ENCODE assay signal across 26 cellular contexts in genomic region chr14:102430212-102430908, GRCh38.
DNase-seq lines count a peak whose midpoint lies in the region; ATAC-seq, FAIRE-seq and TF ChIP-seq lines count a peak whose summit lies in the region.
"Had no signal": no experiment of that assay in that cellular context is flagged by ENCODE, and none has a peak within 500 bp of the region (broad histone marks: within the 10 kb centered on the region; RNA-seq: fewer than 3 reads in every experiment).

No MANE protein-coding gene starts in this region.

- H4K20me1 ChIP-seq in IMR-90 (ENCODE audit: insufficient read depth, low read length), result no peaks in the 10 kb centered on the region; the same call in 1 of the 2 replicates

- H3K4me3 ChIP-seq in IMR-90 (ENCODE audit: insufficient read depth, low read depth, low read length), result no peak overlapping the region
- H3K4me3 ChIP-seq in bronchial epithelial cell (ENCODE audit: low read depth, low read length), result no peak overlapping the region
- H3K4me3 ChIP-seq: SK-N-MC had no signal

- no peak for TF ChIP-seq POLR2A in GM12891 (IDR thresholded peaks at IDR 0.05; ENCODE audit: low read depth, low read length)
- no peak for TF ChIP-seq POLR2A in IMR-90 (IDR thresholded peaks at IDR 0.05; ENCODE audit: low read depth, low read length)

- no TSS peak for BruUV-seq in IMR-90 (replicated peaks; lab: Mats Ljungman, UMichigan)

- no peak overlapping the region for H4K91ac ChIP-seq in IMR-90 (ENCODE audit: insufficient read depth, low read depth, low read length)

- no peak overlapping the region for H2BK20ac ChIP-seq in IMR-90 (ENCODE audit: low read depth, low read length)

- no peak overlapping the region for H2BK5ac ChIP-seq in IMR-90 (ENCODE audit: low read depth, low read length, poor library complexity, severe bottlenecking)

- no peak overlapping the region for H3K4ac ChIP-seq in IMR-90 (ENCODE audit: low read depth, low read length)

- peaks cover 0 to 7% of the 10 kb centered on the region in 2 experiments; a peak in 1 of 4 replicates for H3K79me1 ChIP-seq in IMR-90 (ENCODE audit: low read depth in 1 of 2, low read length in 2 of 2)

- H3K27ac Mint-ChIP-seq in nephron progenitor cell, result peak overlapping the region; percentile 83
- H3K27ac Mint-ChIP-seq in stimulated activated naive B cell treated with anti-CD40 and anti-IgM and Interleukin-4, amounts not matched to agents 10 μg/mL and 1 μg/mL and 100 μg/mL, for 72 hours, result no peak overlapping the region
- H3K27ac Mint-ChIP-seq: HFFc6, IgD-negative memory B cell had no signal

- H3K4me3 Mint-ChIP-seq in nephron progenitor cell, result no peak overlapping the region
- no peak overlapping the region for H3K4me3 Mint-ChIP-seq in stimulated activated naive B cell treated with anti-CD40 and anti-IgM and Interleukin-4, amounts not matched to agents 10 μg/mL and 1 μg/mL and 100 μg/mL, for 72 hours
- H3K4me3 Mint-ChIP-seq: CD8-positive, alpha-beta memory T cell; HFFc6; IgD-negative memory B cell had no signal

- DNase-seq in GM12891 (ENCODE audit: insufficient read length, low spot score) (no peak), IMR-90 (no peak), bronchial epithelial cell (ENCODE audit: low read depth) (no peak), nephron progenitor cell (peak; percentile 27), NCI-H1436 treated with DMSO at 0.1 percent for 48 hours (lab: John Stamatoyannopoulos, UW) (no peak)
- no peak for DNase-seq in stimulated activated naive B cell treated with anti-CD40 and anti-IgM and Interleukin-4, amounts not matched to agents 10 μg/mL and 1 μg/mL and 100 μg/mL, for 72 hours
- DNase-seq: AML-193; C1 segment of cervical spinal cord; CD8-positive, alpha-beta memory T cell; DMS53; GDM1; HFFc6; MV-4-11; NCI-H1105 treated with DMSO at 0.1 percent for 48 hours; NCI-H1694; NCI-H2081; NCI-H446 treated with DMSO at 0.1 percent for 48 hours; NCI-H526 treated with DMSO at 0.1 percent for 48 hours; RPMI8226; SHP77 treated with DMSO at 0.1 percent for 48 hours had no signal

- H2AFZ ChIP-seq in IMR-90 (replicated peaks; ENCODE audit: low read length, poor library complexity), result no peak overlapping the region

- whole genome bisulfite sequencing in IMR-90 (ENCODE audit: extremely low coverage in 2 of 2, insufficient read length in 1 of 2), 2 experiments, result 96% methylated on average over 3 of the region's 8 CpGs; no CpG with 5 or more reads in 1 of the 2 experiments

- TF ChIP-seq CTCF in IMR-90 (conservative IDR thresholded peaks at IDR 0.05; ENCODE audit: low read depth, low read length) (no peak), bronchial epithelial cell (IDR thresholded peaks at IDR 0.05; ENCODE audit: insufficient read depth, low read length, severe bottlenecking) (no peak), nephron progenitor cell (IDR thresholded peaks at IDR 0.05) (no peak)

- ATAC-seq in IMR-90 (ENCODE audit: low read depth) (peak; percentile 29; the same call in 1 of the 2 replicates), GM18511 (IDR thresholded peaks at IDR 0.05; ENCODE audit: unreplicated experiment) (no peak), HG02970 (IDR thresholded peaks at IDR 0.05; ENCODE audit: low FRiP score, unreplicated experiment) (no peak)
- ATAC-seq in stimulated activated naive B cell treated with anti-CD40 and anti-IgM and Interleukin-4, amounts not matched to agents 10 μg/mL and 1 μg/mL and 100 μg/mL, for 72 hours (replicated peaks), result no peak

- no peaks in the 10 kb centered on the region for H3K9me3 Mint-ChIP-seq in nephron progenitor cell
- H3K9me3 Mint-ChIP-seq in stimulated activated naive B cell treated with anti-CD40 and anti-IgM and Interleukin-4, amounts not matched to agents 10 μg/mL and 1 μg/mL and 100 μg/mL, for 72 hours, result no peaks in the 10 kb centered on the region
- H3K9me3 Mint-ChIP-seq: CD8-positive, alpha-beta memory T cell; HFFc6; IgD-negative memory B cell had no signal

- H2BK120ac ChIP-seq in IMR-90 (ENCODE audit: low read depth, low read length), result no peak overlapping the region

- H3K36me3 ChIP-seq in IMR-90 (ENCODE audit: control insufficient read depth, insufficient read depth, low read length) (peaks cover 16% of the 10 kb centered on the region), bronchial epithelial cell (ENCODE audit: control insufficient read depth, insufficient read depth, low read length) (peaks cover 2% of the 10 kb centered on the region)

- H3K36me3 Mint-ChIP-seq in nephron progenitor cell (ENCODE audit: low read depth), result peaks cover 30% of the 10 kb centered on the region
- H3K36me3 Mint-ChIP-seq in stimulated activated naive B cell treated with anti-CD40 and anti-IgM and Interleukin-4, amounts not matched to agents 10 μg/mL and 1 μg/mL and 100 μg/mL, for 72 hours, result peaks cover 13 to 33% of the 10 kb centered on the region in 2 donors

- CTCF ChIA-PET in IMR-90 (lab: Yijun Ruan, JAX), result interaction anchor here (1.0 kb wide), 2 partner anchors 8 to 94 kb away, joined by 4 read pairs; no protein-coding TSS in a partner anchor

- no peak overlapping the region for H3K56ac ChIP-seq in IMR-90 (ENCODE audit: extremely low read depth, insufficient read depth, low read length)

- H3K23ac ChIP-seq in IMR-90 (ENCODE audit: low read depth, low read length), result no peak overlapping the region

- no peaks in the 10 kb centered on the region for H3K27me3 ChIP-seq in IMR-90 (ENCODE audit: control insufficient read depth, insufficient read depth, low read length)
- H3K27me3 ChIP-seq in bronchial epithelial cell (ENCODE audit: control insufficient read depth, insufficient read depth, low read length), result no peaks in the 10 kb centered on the region

- FAIRE-seq in GM12891 (lab: Jason Lieb, UNC) (peak; percentile 23), bronchial epithelial cell (lab: Jason Lieb, UNC) (peak; percentile 36)
- FAIRE-seq: H54 had no signal

- intact Hi-C loops in IMR-90 (cut with micrococcal nuclease), result loop anchor here (10.0 kb wide), 1 partner anchor 264 kb away; no protein-coding TSS in a partner anchor

- no peaks in the 10 kb centered on the region for H3K9me3 ChIP-seq in IMR-90 (ENCODE audit: control insufficient read depth, insufficient read depth, low read length)

- no peaks in the 10 kb centered on the region for H3K27me3 Mint-ChIP-seq in nephron progenitor cell (ENCODE audit: low read depth, poor library complexity)
- H3K27me3 Mint-ChIP-seq in stimulated activated naive B cell treated with anti-CD40 and anti-IgM and Interleukin-4, amounts not matched to agents 10 μg/mL and 1 μg/mL and 100 μg/mL, for 72 hours, result no peaks in the 10 kb centered on the region
- H3K27me3 Mint-ChIP-seq: CD8-positive, alpha-beta memory T cell; IgD-negative memory B cell had no signal

- H3K9me1 ChIP-seq in IMR-90 (ENCODE audit: insufficient read depth, low read length), result peaks cover 7% of the 10 kb centered on the region; the same call in 1 of the 2 replicates

- H3K9ac ChIP-seq in IMR-90 (ENCODE audit: low read depth, low read length), result no peak overlapping the region

- no peak overlapping the region for H4K5ac ChIP-seq in IMR-90 (ENCODE audit: low read depth, low read length)

- H3K14ac ChIP-seq in IMR-90 (replicated peaks; ENCODE audit: low read depth, low read length), result no peak overlapping the region

- H2BK15ac ChIP-seq in IMR-90 (ENCODE audit: low read depth, low read length), result no peak overlapping the region

- no peak overlapping the region for H3K18ac ChIP-seq in IMR-90 (ENCODE audit: low read depth, low read length)

- H3K27ac ChIP-seq in IMR-90 (ENCODE audit: insufficient read depth, low read length), result no peak overlapping the region
- H3K27ac ChIP-seq: HL-60, SK-N-MC had no signal

- H2AK5ac ChIP-seq in IMR-90 (ENCODE audit: low read depth, low read length), result no peak overlapping the region

- dilution Hi-C loops in IMR-90 (cut with HindIII; ENCODE audit: low sequenced_read_pairs, unreplicated experiment), result no loop called here

- H3K4me1 Mint-ChIP-seq in nephron progenitor cell, result peaks cover 12% of the 10 kb centered on the region
- H3K4me1 Mint-ChIP-seq in stimulated activated naive B cell treated with anti-CD40 and anti-IgM and Interleukin-4, amounts not matched to agents 10 μg/mL and 1 μg/mL and 100 μg/mL, for 72 hours, result peaks cover 0 to 3% of the 10 kb centered on the region in 2 donors
- H3K4me1 Mint-ChIP-seq: CD8-positive, alpha-beta memory T cell; IgD-negative memory B cell had no signal

- H3K4me1 ChIP-seq in IMR-90 (ENCODE audit: control insufficient read depth, insufficient read depth, low read length), result no peaks in the 10 kb centered on the region

- in situ Hi-C loops in IMR-90 (cut with MboI; ENCODE audit: low sequenced_read_pairs), result no loop called here

- POLR2A ChIA-PET in IMR-90 (lab: Charles Lee; ENCODE audit: unreplicated experiment), result interaction anchor here (0.6 kb wide), 1 partner anchor 12 kb away, joined by 10 read pairs; no protein-coding TSS in a partner anchor

- no peak overlapping the region for H3K4me2 ChIP-seq in IMR-90 (ENCODE audit: low read depth, low read length)

- H2AK9ac ChIP-seq in IMR-90 (replicated peaks; ENCODE audit: low read depth, low read length, poor library complexity), result no peak overlapping the region

- H4K8ac ChIP-seq in IMR-90 (ENCODE audit: low read depth in 2 of 2, low read length in 2 of 2), result no peak overlapping the region

- no peak for TF ChIP-seq RAD21 in IMR-90 (IDR thresholded peaks at IDR 0.05; ENCODE audit: low read length)

TF ChIP-seq in GM12891, 5 proteins besides CTCF, POLR2A, EP300 and RAD21:
- TF ChIP-seq TAF1 (IDR thresholded peaks at IDR 0.05; ENCODE audit: low read depth, low read length) (no peak), POU2F2 (IDR thresholded peaks at IDR 0.05; ENCODE audit: low read depth, low read length) (no peak), PAX5 (IDR thresholded peaks at IDR 0.05; ENCODE audit: insufficient read depth, low read length, severe bottlenecking) (no peak), POLR2AphosphoS5 (IDR thresholded peaks at IDR 0.05; ENCODE audit: low read depth, low read length) (no peak), SPI1 (IDR thresholded peaks at IDR 0.05; ENCODE audit: low read depth, low read length) (no peak)

TF ChIP-seq in IMR-90, 13 proteins besides CTCF, POLR2A, EP300 and RAD21 (continues in another document):
- no peak for TF ChIP-seq MXI1 (IDR thresholded peaks at IDR 0.05; ENCODE audit: borderline replicate concordance, low read depth, low read length)
- TF ChIP-seq FOS (IDR thresholded peaks at IDR 0.05; ENCODE audit: low read depth, low read length), result no peak
- TF ChIP-seq MAFK (IDR thresholded peaks at IDR 0.05; ENCODE audit: low read depth, low read length), result no peak
- TF ChIP-seq RFX5 (IDR thresholded peaks at IDR 0.05; ENCODE audit: low read depth, low read length), result no peak
- TF ChIP-seq BHLHE40 (IDR thresholded peaks at IDR 0.05; ENCODE audit: low read depth, low read length), result no peak
- TF ChIP-seq CEBPB (IDR thresholded peaks at IDR 0.05; ENCODE audit: low read depth, low read length), result no peak
- TF ChIP-seq USF2 (IDR thresholded peaks at IDR 0.05; ENCODE audit: low read depth, low read length), result no peak
